ENCODE assay signal across 1 cellular context in genomic region chr12:113482334-113482733, GRCh38.
A peak's percentile ranks its signal among the peaks of the same experiment; 100 is the strongest.
TF ChIP-seq lines count a peak whose summit lies in the region.

No MANE protein-coding gene starts in this region.

TF ChIP-seq in H1, 55 proteins besides CTCF, POLR2A, EP300 and RAD21 (continued from another document):
- TF ChIP-seq RXRA (IDR thresholded peaks at IDR 0.05; ENCODE audit: insufficient read depth, low read depth, low read length), result peak; percentile 64; the same call in 1 of the 2 replicates
- no peak for TF ChIP-seq RBBP5 (IDR thresholded peaks at IDR 0.05; ENCODE audit: borderline replicate concordance, low read depth, low read length)
- no peak for TF ChIP-seq GTF2F1 (IDR thresholded peaks at IDR 0.05; ENCODE audit: borderline replicate concordance, low read depth, low read length)
- 0 out of 4 replicates have a peak, but pooled peaks have one; percentile 29 to 41 for TF ChIP-seq SIN3A (conservative IDR thresholded peaks at IDR 0.05 in 1 of 2, IDR thresholded peaks at IDR 0.05 in 1 of 2; ENCODE audit: low read depth in 1 of 2, low read length in 2 of 2)
